28 cellular contexts compared by ENCODE assay signal in genomic region chr20:43809206-43809819, GRCh38.
"Had no signal": no experiment of that assay in that cellular context is flagged by ENCODE, and none has a peak within 500 bp of the region (broad histone marks: within the 10 kb centered on the region; RNA-seq: fewer than 3 reads in every experiment).

No MANE protein-coding gene starts in this region.

- DNase-seq: activated B cell treated with CpG ODN at 0.5 μM for 24 hours; activated CD4-positive, alpha-beta T cell treated with anti-CD3 and anti-CD28 coated beads for 48 hours; activated CD4-positive, alpha-beta T cell treated with anti-CD3 and anti-CD28 coated beads, Interleukin-2, amount 50 U/mL, for 1 hour; activated CD4-positive, alpha-beta T cell treated with anti-CD3 and anti-CD28 coated beads, Interleukin-2, amount 50 U/mL, for 48 hours; activated CD8-positive, alpha-beta memory T cell treated with anti-CD3 and anti-CD28 coated beads for 24 hours; activated CD8-positive, alpha-beta T cell treated with anti-CD3 and anti-CD28 coated beads for 36 hours; activated effector memory CD4-positive, alpha-beta T cell treated with Interleukin-2 at 50 U/mL for 16 hours; activated gamma-delta T cell treated with Interleukin-2 at 50 U/mL for 16 hours; activated naive CD4-positive, alpha-beta T cell treated with anti-CD3 and anti-CD28 coated beads, Interleukin-2, amount 50 U/mL, for 16 hours; activated naive CD4-positive, alpha-beta T cell treated with Interleukin-2 at 50 U/mL for 16 hours; activated T-cell treated with anti-CD3 and anti-CD28 coated beads, Interleukin-2, amount 50 U/mL, for 4 hours; amygdala; aorta; body of pancreas; caudate nucleus; cortex of kidney; dermis blood vessel endothelial cell; effector CD4-positive, alpha-beta T cell; effector memory CD8-positive, alpha-beta T cell; erythroblast; esophagus squamous epithelium; foreskin melanocyte; T-helper 17 cell; T1000; WERI-Rb-1 had no signal

- H3K4me3 ChIP-seq: body of pancreas, esophagus squamous epithelium, gastroesophageal sphincter had no signal

- H3K36me3 ChIP-seq: esophagus squamous epithelium, gastroesophageal sphincter, WERI-Rb-1 had no signal

- ATAC-seq: activated CD4-positive, CD25-positive, alpha-beta regulatory T cell treated with anti-CD3 and anti-CD28 coated beads, Interleukin-2, amount 50 U/mL, for 24 hours; activated CD8-positive, alpha-beta T cell treated with anti-CD3 and anti-CD28 coated beads for 36 hours; activated T-cell treated with anti-CD3 and anti-CD28 coated beads, Interleukin-2, amount 50 U/mL, for 4 hours; activated T-helper 17 cell treated with anti-CD3 and anti-CD28 coated beads, Interleukin-2, amount 50 U/mL, for 72 hours; body of pancreas; effector memory CD8-positive, alpha-beta T cell; gastroesophageal sphincter; T-helper 17 cell had no signal

- H3K4me1 ChIP-seq: body of pancreas, esophagus squamous epithelium, gastroesophageal sphincter had no signal

- H3K27ac ChIP-seq: body of pancreas, esophagus squamous epithelium, gastroesophageal sphincter, WERI-Rb-1 had no signal
